In the genomic region with DNA sequence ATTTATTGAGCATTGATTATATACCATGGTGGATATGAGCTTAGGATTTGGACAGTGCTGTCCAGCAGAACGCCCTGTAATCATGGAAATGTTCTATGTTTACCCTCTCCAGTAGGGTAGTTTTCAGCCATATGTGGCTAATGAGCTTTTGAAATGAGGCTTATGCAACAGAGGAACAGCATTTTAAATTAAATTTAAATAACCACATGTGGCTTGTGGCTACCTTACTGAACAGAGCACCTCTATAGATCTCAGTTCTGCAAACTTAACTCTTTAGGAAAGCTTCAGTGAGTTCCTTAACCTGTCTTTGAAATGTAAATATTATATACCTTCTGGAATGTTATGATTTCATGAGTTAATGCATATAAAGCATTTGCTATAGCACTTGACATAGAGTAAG, we compare ENCODE assay signal across 25 cellular contexts.
"Had no signal": no experiment of that assay in that cellular context is flagged by ENCODE, and none has a peak within 500 bp of the region (broad histone marks: within the 10 kb centered on the region; RNA-seq: fewer than 3 reads in every experiment).

No MANE protein-coding gene starts in this region.

- H3K27me3 Mint-ChIP-seq: activated CD4-positive, alpha-beta memory T cell treated with anti-CD3 and anti-CD28 coated beads, Interleukin-2, amount 10 ng/mL, durations not matched to agents 7 days and 5 days; activated CD4-positive, alpha-beta T cell treated with anti-CD3 and anti-CD28 coated beads, Interleukin-2, amount 10 ng/mL, durations not matched to agents 24 days and 14 days; activated naive CD4-positive, alpha-beta T cell treated with anti-CD3 and anti-CD28 coated beads, Interleukin-2, amount 10 ng/mL, durations not matched to agents 7 days and 5 days; naive thymus-derived CD8-positive, alpha-beta T cell had no signal

- DNase-seq: activated CD4-positive, alpha-beta memory T cell treated with anti-CD3 and anti-CD28 coated beads, Interleukin-2, amount 10 ng/mL, durations not matched to agents 7 days and 5 days; activated CD4-positive, alpha-beta T cell treated with anti-CD3 and anti-CD28 coated beads, Interleukin-2, amount 10 ng/mL, durations not matched to agents 24 days and 14 days; activated effector memory CD4-positive, alpha-beta T cell treated with Interleukin-2 at 50 U/mL for 16 hours; activated naive CD4-positive, alpha-beta T cell treated with anti-CD3 and anti-CD28 coated beads, Interleukin-2, amount 10 ng/mL, durations not matched to agents 7 days and 5 days; activated T-cell treated with anti-CD3 and anti-CD28 coated beads, Interleukin-2, amount 50 U/mL, for 72 hours; amygdala; cerebellar nuclear complex; glutamatergic neuron; immature natural killer cell; kidney glomerular epithelial cell; left lung; mammary epithelial cell; naive thymus-derived CD8-positive, alpha-beta T cell; stimulated activated CD4-positive, alpha-beta T cell treated with anti-CD3 and anti-CD28 coated beads, Interleukin-4, amount 100 ng/mL, for 1 hour; stimulated activated naive CD4-positive, alpha-beta T cell; testis; trophoblast cell; uterus had no signal

- H3K4me3 ChIP-seq: coronary artery, esophagus muscularis mucosa, hepatocyte, left lung, prostate gland, testis, uterus had no signal

- H3K4me2 ChIP-seq: hepatocyte had no signal

- H3K27ac Mint-ChIP-seq: activated CD4-positive, alpha-beta memory T cell treated with anti-CD3 and anti-CD28 coated beads, Interleukin-2, amount 10 ng/mL, durations not matched to agents 7 days and 5 days; activated CD4-positive, alpha-beta T cell treated with anti-CD3 and anti-CD28 coated beads, Interleukin-2, amount 10 ng/mL, durations not matched to agents 24 days and 14 days; activated naive CD4-positive, alpha-beta T cell treated with anti-CD3 and anti-CD28 coated beads, Interleukin-2, amount 10 ng/mL, durations not matched to agents 7 days and 5 days; activated T-cell treated with anti-CD3 and anti-CD28 coated beads, Interleukin-2, amount 50 U/mL, for 72 hours; immature natural killer cell; mesothelial cell of epicardium had no signal

- H3K36me3 ChIP-seq: prostate gland, uterus had no signal

- H3K79me2 ChIP-seq: hepatocyte had no signal

- H3K4me1 ChIP-seq: esophagus muscularis mucosa, prostate gland, testis, uterus had no signal

- ATAC-seq: activated CD4-positive, CD25-positive, alpha-beta regulatory T cell treated with anti-CD3 and anti-CD28 coated beads, Interleukin-2, amount 50 U/mL, for 24 hours; activated T-cell treated with anti-CD3 and anti-CD28 coated beads, Interleukin-2, amount 50 U/mL, for 72 hours; left lung had no signal

- H3K27me3 ChIP-seq: esophagus muscularis mucosa, hepatocyte, left lung, testis, uterus had no signal

- H3K9me3 Mint-ChIP-seq: activated CD4-positive, alpha-beta memory T cell treated with anti-CD3 and anti-CD28 coated beads, Interleukin-2, amount 10 ng/mL, durations not matched to agents 7 days and 5 days; activated CD4-positive, alpha-beta T cell treated with anti-CD3 and anti-CD28 coated beads, Interleukin-2, amount 10 ng/mL, durations not matched to agents 24 days and 14 days; activated naive CD4-positive, alpha-beta T cell treated with anti-CD3 and anti-CD28 coated beads, Interleukin-2, amount 10 ng/mL, durations not matched to agents 7 days and 5 days; activated T-cell treated with anti-CD3 and anti-CD28 coated beads, Interleukin-2, amount 50 U/mL, for 72 hours; immature natural killer cell; mesothelial cell of epicardium; naive thymus-derived CD8-positive, alpha-beta T cell had no signal

- H2AFZ ChIP-seq: hepatocyte had no signal

- H3K27ac ChIP-seq: coronary artery, esophagus muscularis mucosa, hepatocyte, left lung, prostate gland, testis, uterus, VCaP had no signal

- H3K4me1 Mint-ChIP-seq: activated CD4-positive, alpha-beta memory T cell treated with anti-CD3 and anti-CD28 coated beads, Interleukin-2, amount 10 ng/mL, durations not matched to agents 7 days and 5 days; activated CD4-positive, alpha-beta T cell treated with anti-CD3 and anti-CD28 coated beads, Interleukin-2, amount 10 ng/mL, durations not matched to agents 24 days and 14 days; activated naive CD4-positive, alpha-beta T cell treated with anti-CD3 and anti-CD28 coated beads, Interleukin-2, amount 10 ng/mL, durations not matched to agents 7 days and 5 days; mesothelial cell of epicardium had no signal

- H3K9me3 ChIP-seq: esophagus muscularis mucosa, left lung, prostate gland, testis, uterus had no signal

- H3K4me3 Mint-ChIP-seq: activated CD4-positive, alpha-beta memory T cell treated with anti-CD3 and anti-CD28 coated beads, Interleukin-2, amount 10 ng/mL, durations not matched to agents 7 days and 5 days; activated CD4-positive, alpha-beta T cell treated with anti-CD3 and anti-CD28 coated beads, Interleukin-2, amount 10 ng/mL, durations not matched to agents 24 days and 14 days; activated naive CD4-positive, alpha-beta T cell treated with anti-CD3 and anti-CD28 coated beads, Interleukin-2, amount 10 ng/mL, durations not matched to agents 7 days and 5 days; activated T-cell treated with anti-CD3 and anti-CD28 coated beads, Interleukin-2, amount 50 U/mL, for 72 hours; immature natural killer cell; mesothelial cell of epicardium; naive thymus-derived CD8-positive, alpha-beta T cell had no signal
